2 cellular contexts compared by ENCODE assay signal in genomic region chr16:27318399-27319256, GRCh38.
TF ChIP-seq lines count a peak whose summit lies in the region.

No MANE protein-coding gene starts in this region.

TF ChIP-seq in GM23338, 12 proteins besides CTCF, POLR2A, EP300 and RAD21:
- TF ChIP-seq, protein P1, sequence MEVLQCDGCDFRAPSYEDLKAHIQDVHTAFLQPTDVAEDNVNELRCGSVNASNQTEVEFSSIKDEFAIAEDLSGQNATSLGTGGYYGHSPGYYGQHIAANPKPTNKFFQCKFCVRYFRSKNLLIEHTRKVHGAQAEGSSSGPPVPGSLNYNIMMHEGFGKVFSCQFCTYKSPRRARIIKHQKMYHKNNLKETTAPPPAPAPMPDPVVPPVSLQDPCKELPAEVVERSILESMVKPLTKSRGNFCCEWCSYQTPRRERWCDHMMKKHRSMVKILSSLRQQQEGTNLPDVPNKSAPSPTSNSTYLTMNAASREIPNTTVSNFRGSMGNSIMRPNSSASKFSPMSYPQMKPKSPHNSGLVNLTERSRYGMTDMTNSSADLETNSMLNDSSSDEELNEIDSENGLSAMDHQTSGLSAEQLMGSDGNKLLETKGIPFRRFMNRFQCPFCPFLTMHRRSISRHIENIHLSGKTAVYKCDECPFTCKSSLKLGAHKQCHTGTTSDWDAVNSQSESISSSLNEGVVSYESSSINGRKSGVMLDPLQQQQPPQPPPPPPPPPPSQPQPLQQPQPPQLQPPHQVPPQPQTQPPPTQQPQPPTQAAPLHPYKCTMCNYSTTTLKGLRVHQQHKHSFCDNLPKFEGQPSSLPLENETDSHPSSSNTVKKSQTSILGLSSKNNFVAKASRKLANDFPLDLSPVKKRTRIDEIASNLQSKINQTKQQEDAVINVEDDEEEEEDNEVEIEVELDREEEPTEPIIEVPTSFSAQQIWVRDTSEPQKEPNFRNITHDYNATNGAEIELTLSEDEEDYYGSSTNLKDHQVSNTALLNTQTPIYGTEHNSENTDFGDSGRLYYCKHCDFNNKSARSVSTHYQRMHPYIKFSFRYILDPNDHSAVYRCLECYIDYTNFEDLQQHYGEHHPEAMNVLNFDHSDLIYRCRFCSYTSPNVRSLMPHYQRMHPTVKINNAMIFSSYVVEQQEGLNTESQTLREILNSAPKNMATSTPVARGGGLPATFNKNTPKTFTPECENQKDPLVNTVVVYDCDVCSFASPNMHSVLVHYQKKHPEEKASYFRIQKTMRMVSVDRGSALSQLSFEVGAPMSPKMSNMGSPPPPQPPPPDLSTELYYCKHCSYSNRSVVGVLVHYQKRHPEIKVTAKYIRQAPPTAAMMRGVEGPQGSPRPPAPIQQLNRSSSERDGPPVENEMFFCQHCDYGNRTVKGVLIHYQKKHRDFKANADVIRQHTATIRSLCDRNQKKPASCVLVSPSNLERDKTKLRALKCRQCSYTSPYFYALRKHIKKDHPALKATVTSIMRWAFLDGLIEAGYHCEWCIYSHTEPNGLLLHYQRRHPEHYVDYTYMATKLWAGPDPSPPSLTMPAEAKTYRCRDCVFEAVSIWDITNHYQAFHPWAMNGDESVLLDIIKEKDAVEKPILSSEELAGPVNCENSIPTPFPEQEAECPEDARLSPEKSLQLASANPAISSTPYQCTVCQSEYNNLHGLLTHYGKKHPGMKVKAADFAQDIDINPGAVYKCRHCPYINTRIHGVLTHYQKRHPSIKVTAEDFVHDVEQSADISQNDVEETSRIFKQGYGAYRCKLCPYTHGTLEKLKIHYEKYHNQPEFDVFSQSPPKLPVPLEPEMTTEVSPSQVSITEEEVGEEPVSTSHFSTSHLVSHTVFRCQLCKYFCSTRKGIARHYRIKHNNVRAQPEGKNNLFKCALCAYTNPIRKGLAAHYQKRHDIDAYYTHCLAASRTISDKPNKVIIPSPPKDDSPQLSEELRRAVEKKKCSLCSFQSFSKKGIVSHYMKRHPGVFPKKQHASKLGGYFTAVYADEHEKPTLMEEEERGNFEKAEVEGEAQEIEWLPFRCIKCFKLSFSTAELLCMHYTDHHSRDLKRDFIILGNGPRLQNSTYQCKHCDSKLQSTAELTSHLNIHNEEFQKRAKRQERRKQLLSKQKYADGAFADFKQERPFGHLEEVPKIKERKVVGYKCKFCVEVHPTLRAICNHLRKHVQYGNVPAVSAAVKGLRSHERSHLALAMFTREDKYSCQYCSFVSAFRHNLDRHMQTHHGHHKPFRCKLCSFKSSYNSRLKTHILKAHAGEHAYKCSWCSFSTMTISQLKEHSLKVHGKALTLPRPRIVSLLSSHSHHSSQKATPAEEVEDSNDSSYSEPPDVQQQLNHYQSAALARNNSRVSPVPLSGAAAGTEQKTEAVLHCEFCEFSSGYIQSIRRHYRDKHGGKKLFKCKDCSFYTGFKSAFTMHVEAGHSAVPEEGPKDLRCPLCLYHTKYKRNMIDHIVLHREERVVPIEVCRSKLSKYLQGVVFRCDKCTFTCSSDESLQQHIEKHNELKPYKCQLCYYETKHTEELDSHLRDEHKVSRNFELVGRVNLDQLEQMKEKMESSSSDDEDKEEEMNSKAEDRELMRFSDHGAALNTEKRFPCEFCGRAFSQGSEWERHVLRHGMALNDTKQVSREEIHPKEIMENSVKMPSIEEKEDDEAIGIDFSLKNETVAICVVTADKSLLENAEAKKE (CRISPR knock-in tag; IDR thresholded peaks at IDR 0.05): no peak
- TF ChIP-seq ETS1 (IDR thresholded peaks at IDR 0.05): no peak
- TF ChIP-seq EZH2phosphoT487 (IDR thresholded peaks at IDR 0.05; ENCODE audit: unreplicated experiment): no peak
- TF ChIP-seq CREB1 (CRISPR knock-in tag; IDR thresholded peaks at IDR 0.05; ENCODE audit: low read depth): no peak
- no peak for TF ChIP-seq ZNF331 (CRISPR knock-in tag; IDR thresholded peaks at IDR 0.05; ENCODE audit: low read depth)
- TF ChIP-seq POLR2AphosphoS5 (IDR thresholded peaks at IDR 0.05; ENCODE audit: low read depth): no peak
- no peak for TF ChIP-seq STAT1 (IDR thresholded peaks at IDR 0.05; ENCODE audit: unreplicated experiment)
- TF ChIP-seq, protein P2, sequence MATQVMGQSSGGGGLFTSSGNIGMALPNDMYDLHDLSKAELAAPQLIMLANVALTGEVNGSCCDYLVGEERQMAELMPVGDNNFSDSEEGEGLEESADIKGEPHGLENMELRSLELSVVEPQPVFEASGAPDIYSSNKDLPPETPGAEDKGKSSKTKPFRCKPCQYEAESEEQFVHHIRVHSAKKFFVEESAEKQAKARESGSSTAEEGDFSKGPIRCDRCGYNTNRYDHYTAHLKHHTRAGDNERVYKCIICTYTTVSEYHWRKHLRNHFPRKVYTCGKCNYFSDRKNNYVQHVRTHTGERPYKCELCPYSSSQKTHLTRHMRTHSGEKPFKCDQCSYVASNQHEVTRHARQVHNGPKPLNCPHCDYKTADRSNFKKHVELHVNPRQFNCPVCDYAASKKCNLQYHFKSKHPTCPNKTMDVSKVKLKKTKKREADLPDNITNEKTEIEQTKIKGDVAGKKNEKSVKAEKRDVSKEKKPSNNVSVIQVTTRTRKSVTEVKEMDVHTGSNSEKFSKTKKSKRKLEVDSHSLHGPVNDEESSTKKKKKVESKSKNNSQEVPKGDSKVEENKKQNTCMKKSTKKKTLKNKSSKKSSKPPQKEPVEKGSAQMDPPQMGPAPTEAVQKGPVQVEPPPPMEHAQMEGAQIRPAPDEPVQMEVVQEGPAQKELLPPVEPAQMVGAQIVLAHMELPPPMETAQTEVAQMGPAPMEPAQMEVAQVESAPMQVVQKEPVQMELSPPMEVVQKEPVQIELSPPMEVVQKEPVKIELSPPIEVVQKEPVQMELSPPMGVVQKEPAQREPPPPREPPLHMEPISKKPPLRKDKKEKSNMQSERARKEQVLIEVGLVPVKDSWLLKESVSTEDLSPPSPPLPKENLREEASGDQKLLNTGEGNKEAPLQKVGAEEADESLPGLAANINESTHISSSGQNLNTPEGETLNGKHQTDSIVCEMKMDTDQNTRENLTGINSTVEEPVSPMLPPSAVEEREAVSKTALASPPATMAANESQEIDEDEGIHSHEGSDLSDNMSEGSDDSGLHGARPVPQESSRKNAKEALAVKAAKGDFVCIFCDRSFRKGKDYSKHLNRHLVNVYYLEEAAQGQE (IDR thresholded peaks at IDR 0.05; ENCODE audit: unreplicated experiment): no peak
- no peak for TF ChIP-seq JUNB (IDR thresholded peaks at IDR 0.05; ENCODE audit: unreplicated experiment)
- no peak for TF ChIP-seq NANOG (IDR thresholded peaks at IDR 0.05; ENCODE audit: borderline replicate concordance)
- no peak for TF ChIP-seq ZNF114 (CRISPR knock-in tag; IDR thresholded peaks at IDR 0.05)
- TF ChIP-seq EZH2 (IDR thresholded peaks at IDR 0.05; ENCODE audit: low read depth, unreplicated experiment): no peak

TF ChIP-seq in WTC11, 78 proteins besides CTCF, POLR2A, EP300 and RAD21 (continued from another document):
- TF ChIP-seq AFF4 (CRISPR knock-in tag; IDR thresholded peaks at IDR 0.05; ENCODE audit: borderline replicate concordance): no peak
- TF ChIP-seq ZNF671 (CRISPR knock-in tag; IDR thresholded peaks at IDR 0.05): no peak
- TF ChIP-seq, protein P3, sequence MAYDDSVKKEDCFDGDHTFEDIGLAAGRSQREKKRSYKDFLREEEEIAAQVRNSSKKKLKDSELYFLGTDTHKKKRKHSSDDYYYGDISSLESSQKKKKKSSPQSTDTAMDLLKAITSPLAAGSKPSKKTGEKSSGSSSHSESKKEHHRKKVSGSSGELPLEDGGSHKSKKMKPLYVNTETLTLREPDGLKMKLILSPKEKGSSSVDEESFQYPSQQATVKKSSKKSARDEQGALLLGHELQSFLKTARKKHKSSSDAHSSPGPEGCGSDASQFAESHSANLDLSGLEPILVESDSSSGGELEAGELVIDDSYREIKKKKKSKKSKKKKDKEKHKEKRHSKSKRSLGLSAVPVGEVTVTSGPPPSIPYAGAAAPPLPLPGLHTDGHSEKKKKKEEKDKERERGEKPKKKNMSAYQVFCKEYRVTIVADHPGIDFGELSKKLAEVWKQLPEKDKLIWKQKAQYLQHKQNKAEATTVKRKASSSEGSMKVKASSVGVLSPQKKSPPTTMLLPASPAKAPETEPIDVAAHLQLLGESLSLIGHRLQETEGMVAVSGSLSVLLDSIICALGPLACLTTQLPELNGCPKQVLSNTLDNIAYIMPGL (CRISPR knock-in tag; IDR thresholded peaks at IDR 0.05): no peak
- no peak for TF ChIP-seq ZMAT4 (CRISPR knock-in tag; IDR thresholded peaks at IDR 0.05)
- no peak for TF ChIP-seq FOXP1 (CRISPR knock-in tag; IDR thresholded peaks at IDR 0.05; ENCODE audit: borderline replicate concordance)
- no peak for TF ChIP-seq RELA (CRISPR knock-in tag; IDR thresholded peaks at IDR 0.05; ENCODE audit: borderline replicate concordance)
- TF ChIP-seq CDX4 (CRISPR knock-in tag; IDR thresholded peaks at IDR 0.05; ENCODE audit: borderline replicate concordance): no peak
- TF ChIP-seq HMGA2 (CRISPR knock-in tag; IDR thresholded peaks at IDR 0.05): no peak
- TF ChIP-seq, protein P4, sequence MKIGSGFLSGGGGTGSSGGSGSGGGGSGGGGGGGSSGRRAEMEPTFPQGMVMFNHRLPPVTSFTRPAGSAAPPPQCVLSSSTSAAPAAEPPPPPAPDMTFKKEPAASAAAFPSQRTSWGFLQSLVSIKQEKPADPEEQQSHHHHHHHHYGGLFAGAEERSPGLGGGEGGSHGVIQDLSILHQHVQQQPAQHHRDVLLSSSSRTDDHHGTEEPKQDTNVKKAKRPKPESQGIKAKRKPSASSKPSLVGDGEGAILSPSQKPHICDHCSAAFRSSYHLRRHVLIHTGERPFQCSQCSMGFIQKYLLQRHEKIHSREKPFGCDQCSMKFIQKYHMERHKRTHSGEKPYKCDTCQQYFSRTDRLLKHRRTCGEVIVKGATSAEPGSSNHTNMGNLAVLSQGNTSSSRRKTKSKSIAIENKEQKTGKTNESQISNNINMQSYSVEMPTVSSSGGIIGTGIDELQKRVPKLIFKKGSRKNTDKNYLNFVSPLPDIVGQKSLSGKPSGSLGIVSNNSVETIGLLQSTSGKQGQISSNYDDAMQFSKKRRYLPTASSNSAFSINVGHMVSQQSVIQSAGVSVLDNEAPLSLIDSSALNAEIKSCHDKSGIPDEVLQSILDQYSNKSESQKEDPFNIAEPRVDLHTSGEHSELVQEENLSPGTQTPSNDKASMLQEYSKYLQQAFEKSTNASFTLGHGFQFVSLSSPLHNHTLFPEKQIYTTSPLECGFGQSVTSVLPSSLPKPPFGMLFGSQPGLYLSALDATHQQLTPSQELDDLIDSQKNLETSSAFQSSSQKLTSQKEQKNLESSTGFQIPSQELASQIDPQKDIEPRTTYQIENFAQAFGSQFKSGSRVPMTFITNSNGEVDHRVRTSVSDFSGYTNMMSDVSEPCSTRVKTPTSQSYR (CRISPR knock-in tag; IDR thresholded peaks at IDR 0.05): no peak
- TF ChIP-seq, protein P5, sequence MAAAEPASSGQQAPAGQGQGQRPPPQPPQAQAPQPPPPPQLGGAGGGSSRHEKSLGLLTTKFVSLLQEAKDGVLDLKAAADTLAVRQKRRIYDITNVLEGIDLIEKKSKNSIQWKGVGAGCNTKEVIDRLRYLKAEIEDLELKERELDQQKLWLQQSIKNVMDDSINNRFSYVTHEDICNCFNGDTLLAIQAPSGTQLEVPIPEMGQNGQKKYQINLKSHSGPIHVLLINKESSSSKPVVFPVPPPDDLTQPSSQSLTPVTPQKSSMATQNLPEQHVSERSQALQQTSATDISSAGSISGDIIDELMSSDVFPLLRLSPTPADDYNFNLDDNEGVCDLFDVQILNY (CRISPR knock-in tag; IDR thresholded peaks at IDR 0.05): no peak
- TF ChIP-seq ZBTB21 (CRISPR knock-in tag; IDR thresholded peaks at IDR 0.05; ENCODE audit: borderline replicate concordance): no peak
- no peak for TF ChIP-seq NFYB (CRISPR knock-in tag; conservative IDR thresholded peaks at IDR 0.05; ENCODE audit: low read depth)
- TF ChIP-seq FOXK1 (CRISPR knock-in tag; IDR thresholded peaks at IDR 0.05): no peak
